Comparison of ENCODE assay signal across 14 cellular contexts in genomic region chr5:59246470-59247250, GRCh38.
DNase-seq lines count a peak whose midpoint lies in the region; ATAC-seq and TF ChIP-seq lines count a peak whose summit lies in the region.
"Had no signal": no experiment of that assay in that cellular context is flagged by ENCODE, and none has a peak within 500 bp of the region (broad histone marks: within the 10 kb centered on the region; RNA-seq: fewer than 3 reads in every experiment).

No MANE protein-coding gene starts in this region.

- no peaks in the 10 kb centered on the region for H3K9me3 ChIP-seq in muscle layer of colon (ENCODE audit: low read length)
- H3K9me3 ChIP-seq: neutrophil, spleen, thoracic aorta had no signal

- CTCF ChIA-PET in AG04449 (lab: Yijun Ruan, JAX), result interaction anchor here (1.8 kb wide), 1 partner anchor 10 kb away, joined by 7 read pairs; no protein-coding TSS in a partner anchor

- POLR2A ChIA-PET in AG04449 (lab: Yijun Ruan, JAX), result no interaction called here

- peaks cover 48% of the 10 kb centered on the region for H3K4me1 ChIP-seq in muscle layer of colon (ENCODE audit: insufficient read depth, low read length)

- no peak overlapping the region for H3K9ac ChIP-seq in muscle layer of colon (ENCODE audit: low read length)

- DNase-seq in AG04449 (ENCODE audit: low read depth, low spot score) (peak; percentile 70), M059J (ENCODE audit: low read depth) (peak; percentile 75), dedifferentiated amniotic fluid mesenchymal stem cell (ENCODE audit: extremely low spot score) (peak; percentile 18), nucleus accumbens (lab: John Stamatoyannopoulos, UW) (no peak), NCI-H526 (lab: John Stamatoyannopoulos, UW) (no peak), NCI-H2081 (lab: John Stamatoyannopoulos, UW) (no peak)
- DNase-seq: activated naive CD4-positive, alpha-beta T cell treated with anti-CD3 and anti-CD28 coated beads for 36 hours; NCI-H2171; spleen had no signal

- H3K4me3 ChIP-seq in AG04449 (ENCODE audit: low read depth, low read length) (no peak overlapping the region), muscle layer of colon (ENCODE audit: low read depth in 1 of 2, low read length in 2 of 2) (no peak overlapping the region)
- H3K4me3 ChIP-seq: lung, spleen, thoracic aorta had no signal

- no peaks in the 10 kb centered on the region for H3K27me3 ChIP-seq in muscle layer of colon (ENCODE audit: control insufficient read depth in 1 of 2, insufficient read depth in 2 of 2, low read length in 2 of 2)
- H3K27me3 ChIP-seq: neutrophil, spleen had no signal

- TF ChIP-seq CTCF in AG04449 (IDR thresholded peaks at IDR 0.05; ENCODE audit: insufficient read depth, low read length, missing control alignments), result no peak

- ATAC-seq in GM21423 (IDR thresholded peaks at IDR 0.05; ENCODE audit: unreplicated experiment), result no peak

- H3K27ac ChIP-seq in muscle layer of colon (ENCODE audit: low read depth, low read length), result peak overlapping the region; percentile 57
- H3K27ac ChIP-seq: spleen, thoracic aorta had no signal

- H3K36me3 ChIP-seq in muscle layer of colon (ENCODE audit: insufficient read depth, low read length), result no peaks in the 10 kb centered on the region
- H3K36me3 ChIP-seq: neutrophil, spleen, thoracic aorta had no signal

Comparison
In these comparisons a context has a peak if more than half of its experiments do, and no peak if none do; other contexts are left out.
1. DNase-seq: peak in AG04449 (single experiment), M059J (single experiment) and dedifferentiated amniotic fluid mesenchymal stem cell (single experiment); none in nucleus accumbens (0 of 56), NCI-H526 (0 of 2) and NCI-H2081 (0 of 2).